1 cellular context compared by ENCODE assay signal in the genomic region with DNA sequence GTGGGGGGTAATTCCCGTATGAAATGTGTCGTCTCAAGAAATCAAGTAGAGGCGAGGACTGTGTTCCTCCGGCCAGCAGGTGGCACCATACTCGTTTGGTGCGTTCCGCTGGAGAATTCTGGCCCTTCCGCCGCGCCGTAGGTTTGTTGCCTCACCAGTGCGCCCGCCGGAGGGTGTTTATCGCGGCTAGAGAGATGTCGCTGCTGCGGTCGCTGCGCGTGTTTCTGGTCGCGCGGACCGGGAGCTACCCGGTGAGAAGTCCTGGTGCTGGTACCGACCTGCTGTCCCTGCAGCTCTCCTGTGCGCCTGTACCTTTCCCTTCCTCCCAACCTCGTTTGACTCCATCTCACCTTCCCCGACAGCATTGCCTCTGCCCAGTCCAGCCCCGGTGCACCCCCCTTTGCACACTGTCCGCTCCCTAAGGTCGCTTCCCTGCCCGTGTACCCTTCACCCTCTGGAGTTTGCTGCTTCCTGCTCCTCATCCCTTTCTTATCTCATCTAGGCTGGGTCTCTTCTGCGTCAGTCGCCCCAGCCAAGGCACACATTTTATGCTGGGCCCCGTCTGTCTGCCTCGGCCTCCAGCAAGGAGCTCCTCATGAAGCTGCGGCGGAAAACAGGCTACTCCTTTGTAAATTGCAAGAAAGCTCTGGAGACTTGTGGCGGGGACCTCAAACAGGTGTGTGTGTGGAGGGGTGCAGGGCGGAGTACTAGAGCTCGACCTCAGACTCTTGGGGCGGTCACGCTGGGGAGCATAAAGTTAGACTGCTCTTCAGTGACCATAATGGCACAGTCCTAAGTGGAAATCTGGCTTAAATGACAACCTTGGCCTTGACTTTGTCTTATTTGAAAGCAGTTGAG.
TF ChIP-seq lines count a peak whose summit lies in the region.

A gene (plus strand): TSS at position 180 of the 858 bp plus-strand sequence. CDS start 15 bp downstream, at position 195.

TF ChIP-seq in HepG2, 621 proteins besides CTCF, POLR2A, EP300 and RAD21 (continued from another document and continues in another):
- TF ChIP-seq, protein P1, sequence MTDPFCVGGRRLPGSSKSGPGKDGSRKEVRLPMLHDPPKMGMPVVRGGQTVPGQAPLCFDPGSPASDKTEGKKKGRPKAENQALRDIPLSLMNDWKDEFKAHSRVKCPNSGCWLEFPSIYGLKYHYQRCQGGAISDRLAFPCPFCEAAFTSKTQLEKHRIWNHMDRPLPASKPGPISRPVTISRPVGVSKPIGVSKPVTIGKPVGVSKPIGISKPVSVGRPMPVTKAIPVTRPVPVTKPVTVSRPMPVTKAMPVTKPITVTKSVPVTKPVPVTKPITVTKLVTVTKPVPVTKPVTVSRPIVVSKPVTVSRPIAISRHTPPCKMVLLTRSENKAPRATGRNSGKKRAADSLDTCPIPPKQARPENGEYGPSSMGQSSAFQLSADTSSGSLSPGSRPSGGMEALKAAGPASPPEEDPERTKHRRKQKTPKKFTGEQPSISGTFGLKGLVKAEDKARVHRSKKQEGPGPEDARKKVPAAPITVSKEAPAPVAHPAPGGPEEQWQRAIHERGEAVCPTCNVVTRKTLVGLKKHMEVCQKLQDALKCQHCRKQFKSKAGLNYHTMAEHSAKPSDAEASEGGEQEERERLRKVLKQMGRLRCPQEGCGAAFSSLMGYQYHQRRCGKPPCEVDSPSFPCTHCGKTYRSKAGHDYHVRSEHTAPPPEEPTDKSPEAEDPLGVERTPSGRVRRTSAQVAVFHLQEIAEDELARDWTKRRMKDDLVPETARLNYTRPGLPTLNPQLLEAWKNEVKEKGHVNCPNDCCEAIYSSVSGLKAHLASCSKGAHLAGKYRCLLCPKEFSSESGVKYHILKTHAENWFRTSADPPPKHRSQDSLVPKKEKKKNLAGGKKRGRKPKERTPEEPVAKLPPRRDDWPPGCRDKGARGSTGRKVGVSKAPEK (CRISPR knock-in tag; IDR thresholded peaks at IDR 0.05; ENCODE audit: borderline replicate concordance), result no peak
- TF ChIP-seq HMG20B (CRISPR knock-in tag; conservative IDR thresholded peaks at IDR 0.05), result no peak
- no peak for TF ChIP-seq ZNF260 (CRISPR knock-in tag; IDR thresholded peaks at IDR 0.05; ENCODE audit: borderline replicate concordance, low read depth)
- peak; percentile 55; the same call in 1 of the 2 replicates for TF ChIP-seq ZNF205 (CRISPR knock-in tag; IDR thresholded peaks at IDR 0.05)
- TF ChIP-seq, protein P2, sequence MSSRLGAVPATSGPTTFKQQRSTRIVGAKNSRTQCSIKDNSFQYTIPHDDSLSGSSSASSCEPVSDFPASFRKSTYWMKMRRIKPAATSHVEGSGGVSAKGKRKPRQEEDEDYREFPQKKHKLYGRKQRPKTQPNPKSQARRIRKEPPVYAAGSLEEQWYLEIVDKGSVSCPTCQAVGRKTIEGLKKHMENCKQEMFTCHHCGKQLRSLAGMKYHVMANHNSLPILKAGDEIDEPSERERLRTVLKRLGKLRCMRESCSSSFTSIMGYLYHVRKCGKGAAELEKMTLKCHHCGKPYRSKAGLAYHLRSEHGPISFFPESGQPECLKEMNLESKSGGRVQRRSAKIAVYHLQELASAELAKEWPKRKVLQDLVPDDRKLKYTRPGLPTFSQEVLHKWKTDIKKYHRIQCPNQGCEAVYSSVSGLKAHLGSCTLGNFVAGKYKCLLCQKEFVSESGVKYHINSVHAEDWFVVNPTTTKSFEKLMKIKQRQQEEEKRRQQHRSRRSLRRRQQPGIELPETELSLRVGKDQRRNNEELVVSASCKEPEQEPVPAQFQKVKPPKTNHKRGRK (CRISPR knock-in tag; IDR thresholded peaks at IDR 0.05), result no peak
- TF ChIP-seq ZEB1 (IDR thresholded peaks at IDR 0.05; ENCODE audit: insufficient replicate concordance, low read depth), result no peak
- TF ChIP-seq, protein P3, sequence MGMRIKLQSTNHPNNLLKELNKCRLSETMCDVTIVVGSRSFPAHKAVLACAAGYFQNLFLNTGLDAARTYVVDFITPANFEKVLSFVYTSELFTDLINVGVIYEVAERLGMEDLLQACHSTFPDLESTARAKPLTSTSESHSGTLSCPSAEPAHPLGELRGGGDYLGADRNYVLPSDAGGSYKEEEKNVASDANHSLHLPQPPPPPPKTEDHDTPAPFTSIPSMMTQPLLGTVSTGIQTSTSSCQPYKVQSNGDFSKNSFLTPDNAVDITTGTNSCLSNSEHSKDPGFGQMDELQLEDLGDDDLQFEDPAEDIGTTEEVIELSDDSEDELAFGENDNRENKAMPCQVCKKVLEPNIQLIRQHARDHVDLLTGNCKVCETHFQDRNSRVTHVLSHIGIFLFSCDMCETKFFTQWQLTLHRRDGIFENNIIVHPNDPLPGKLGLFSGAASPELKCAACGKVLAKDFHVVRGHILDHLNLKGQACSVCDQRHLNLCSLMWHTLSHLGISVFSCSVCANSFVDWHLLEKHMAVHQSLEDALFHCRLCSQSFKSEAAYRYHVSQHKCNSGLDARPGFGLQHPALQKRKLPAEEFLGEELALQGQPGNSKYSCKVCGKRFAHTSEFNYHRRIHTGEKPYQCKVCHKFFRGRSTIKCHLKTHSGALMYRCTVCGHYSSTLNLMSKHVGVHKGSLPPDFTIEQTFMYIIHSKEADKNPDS (CRISPR knock-in tag; IDR thresholded peaks at IDR 0.05), result no peak
- peak; percentile 88; the same call in 1 of the 2 replicates for TF ChIP-seq MYC (CRISPR knock-in tag; IDR thresholded peaks at IDR 0.05; ENCODE audit: borderline replicate concordance)
- TF ChIP-seq MED1 (CRISPR knock-in tag; IDR thresholded peaks at IDR 0.05), result peak; percentile 83
- TF ChIP-seq, protein P4, sequence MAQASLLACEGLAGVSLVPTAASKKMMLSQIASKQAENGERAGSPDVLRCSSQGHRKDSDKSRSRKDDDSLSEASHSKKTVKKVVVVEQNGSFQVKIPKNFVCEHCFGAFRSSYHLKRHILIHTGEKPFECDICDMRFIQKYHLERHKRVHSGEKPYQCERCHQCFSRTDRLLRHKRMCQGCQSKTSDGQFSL (CRISPR knock-in tag; IDR thresholded peaks at IDR 0.05), result peak; percentile 93
- TF ChIP-seq RCOR2 (CRISPR knock-in tag; IDR thresholded peaks at IDR 0.05), result 0 out of 2 replicates have a peak, but pooled peaks have one; percentile 31
- TF ChIP-seq, protein P5, sequence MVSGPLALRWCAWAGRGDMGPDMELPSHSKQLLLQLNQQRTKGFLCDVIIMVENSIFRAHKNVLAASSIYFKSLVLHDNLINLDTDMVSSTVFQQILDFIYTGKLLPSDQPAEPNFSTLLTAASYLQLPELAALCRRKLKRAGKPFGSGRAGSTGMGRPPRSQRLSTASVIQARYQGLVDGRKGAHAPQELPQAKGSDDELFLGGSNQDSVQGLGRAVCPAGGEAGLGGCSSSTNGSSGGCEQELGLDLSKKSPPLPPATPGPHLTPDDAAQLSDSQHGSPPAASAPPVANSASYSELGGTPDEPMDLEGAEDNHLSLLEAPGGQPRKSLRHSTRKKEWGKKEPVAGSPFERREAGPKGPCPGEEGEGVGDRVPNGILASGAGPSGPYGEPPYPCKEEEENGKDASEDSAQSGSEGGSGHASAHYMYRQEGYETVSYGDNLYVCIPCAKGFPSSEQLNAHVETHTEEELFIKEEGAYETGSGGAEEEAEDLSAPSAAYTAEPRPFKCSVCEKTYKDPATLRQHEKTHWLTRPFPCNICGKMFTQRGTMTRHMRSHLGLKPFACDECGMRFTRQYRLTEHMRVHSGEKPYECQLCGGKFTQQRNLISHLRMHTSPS (CRISPR knock-in tag; IDR thresholded peaks at IDR 0.05; ENCODE audit: low read depth), result no peak
- TF ChIP-seq SIX4 (CRISPR knock-in tag; IDR thresholded peaks at IDR 0.05), result peak; percentile 54; the same call in 1 of the 2 replicates
- TF ChIP-seq, protein P6, sequence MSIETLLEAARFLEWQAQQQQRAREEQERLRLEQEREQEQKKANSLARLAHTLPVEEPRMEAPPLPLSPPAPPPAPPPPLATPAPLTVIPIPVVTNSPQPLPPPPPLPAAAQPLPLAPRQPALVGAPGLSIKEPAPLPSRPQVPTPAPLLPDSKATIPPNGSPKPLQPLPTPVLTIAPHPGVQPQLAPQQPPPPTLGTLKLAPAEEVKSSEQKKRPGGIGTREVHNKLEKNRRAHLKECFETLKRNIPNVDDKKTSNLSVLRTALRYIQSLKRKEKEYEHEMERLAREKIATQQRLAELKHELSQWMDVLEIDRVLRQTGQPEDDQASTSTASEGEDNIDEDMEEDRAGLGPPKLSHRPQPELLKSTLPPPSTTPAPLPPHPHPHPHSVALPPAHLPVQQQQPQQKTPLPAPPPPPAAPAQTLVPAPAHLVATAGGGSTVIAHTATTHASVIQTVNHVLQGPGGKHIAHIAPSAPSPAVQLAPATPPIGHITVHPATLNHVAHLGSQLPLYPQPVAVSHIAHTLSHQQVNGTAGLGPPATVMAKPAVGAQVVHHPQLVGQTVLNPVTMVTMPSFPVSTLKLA (IDR thresholded peaks at IDR 0.05), result peak; percentile 48
- TF ChIP-seq, protein P7, sequence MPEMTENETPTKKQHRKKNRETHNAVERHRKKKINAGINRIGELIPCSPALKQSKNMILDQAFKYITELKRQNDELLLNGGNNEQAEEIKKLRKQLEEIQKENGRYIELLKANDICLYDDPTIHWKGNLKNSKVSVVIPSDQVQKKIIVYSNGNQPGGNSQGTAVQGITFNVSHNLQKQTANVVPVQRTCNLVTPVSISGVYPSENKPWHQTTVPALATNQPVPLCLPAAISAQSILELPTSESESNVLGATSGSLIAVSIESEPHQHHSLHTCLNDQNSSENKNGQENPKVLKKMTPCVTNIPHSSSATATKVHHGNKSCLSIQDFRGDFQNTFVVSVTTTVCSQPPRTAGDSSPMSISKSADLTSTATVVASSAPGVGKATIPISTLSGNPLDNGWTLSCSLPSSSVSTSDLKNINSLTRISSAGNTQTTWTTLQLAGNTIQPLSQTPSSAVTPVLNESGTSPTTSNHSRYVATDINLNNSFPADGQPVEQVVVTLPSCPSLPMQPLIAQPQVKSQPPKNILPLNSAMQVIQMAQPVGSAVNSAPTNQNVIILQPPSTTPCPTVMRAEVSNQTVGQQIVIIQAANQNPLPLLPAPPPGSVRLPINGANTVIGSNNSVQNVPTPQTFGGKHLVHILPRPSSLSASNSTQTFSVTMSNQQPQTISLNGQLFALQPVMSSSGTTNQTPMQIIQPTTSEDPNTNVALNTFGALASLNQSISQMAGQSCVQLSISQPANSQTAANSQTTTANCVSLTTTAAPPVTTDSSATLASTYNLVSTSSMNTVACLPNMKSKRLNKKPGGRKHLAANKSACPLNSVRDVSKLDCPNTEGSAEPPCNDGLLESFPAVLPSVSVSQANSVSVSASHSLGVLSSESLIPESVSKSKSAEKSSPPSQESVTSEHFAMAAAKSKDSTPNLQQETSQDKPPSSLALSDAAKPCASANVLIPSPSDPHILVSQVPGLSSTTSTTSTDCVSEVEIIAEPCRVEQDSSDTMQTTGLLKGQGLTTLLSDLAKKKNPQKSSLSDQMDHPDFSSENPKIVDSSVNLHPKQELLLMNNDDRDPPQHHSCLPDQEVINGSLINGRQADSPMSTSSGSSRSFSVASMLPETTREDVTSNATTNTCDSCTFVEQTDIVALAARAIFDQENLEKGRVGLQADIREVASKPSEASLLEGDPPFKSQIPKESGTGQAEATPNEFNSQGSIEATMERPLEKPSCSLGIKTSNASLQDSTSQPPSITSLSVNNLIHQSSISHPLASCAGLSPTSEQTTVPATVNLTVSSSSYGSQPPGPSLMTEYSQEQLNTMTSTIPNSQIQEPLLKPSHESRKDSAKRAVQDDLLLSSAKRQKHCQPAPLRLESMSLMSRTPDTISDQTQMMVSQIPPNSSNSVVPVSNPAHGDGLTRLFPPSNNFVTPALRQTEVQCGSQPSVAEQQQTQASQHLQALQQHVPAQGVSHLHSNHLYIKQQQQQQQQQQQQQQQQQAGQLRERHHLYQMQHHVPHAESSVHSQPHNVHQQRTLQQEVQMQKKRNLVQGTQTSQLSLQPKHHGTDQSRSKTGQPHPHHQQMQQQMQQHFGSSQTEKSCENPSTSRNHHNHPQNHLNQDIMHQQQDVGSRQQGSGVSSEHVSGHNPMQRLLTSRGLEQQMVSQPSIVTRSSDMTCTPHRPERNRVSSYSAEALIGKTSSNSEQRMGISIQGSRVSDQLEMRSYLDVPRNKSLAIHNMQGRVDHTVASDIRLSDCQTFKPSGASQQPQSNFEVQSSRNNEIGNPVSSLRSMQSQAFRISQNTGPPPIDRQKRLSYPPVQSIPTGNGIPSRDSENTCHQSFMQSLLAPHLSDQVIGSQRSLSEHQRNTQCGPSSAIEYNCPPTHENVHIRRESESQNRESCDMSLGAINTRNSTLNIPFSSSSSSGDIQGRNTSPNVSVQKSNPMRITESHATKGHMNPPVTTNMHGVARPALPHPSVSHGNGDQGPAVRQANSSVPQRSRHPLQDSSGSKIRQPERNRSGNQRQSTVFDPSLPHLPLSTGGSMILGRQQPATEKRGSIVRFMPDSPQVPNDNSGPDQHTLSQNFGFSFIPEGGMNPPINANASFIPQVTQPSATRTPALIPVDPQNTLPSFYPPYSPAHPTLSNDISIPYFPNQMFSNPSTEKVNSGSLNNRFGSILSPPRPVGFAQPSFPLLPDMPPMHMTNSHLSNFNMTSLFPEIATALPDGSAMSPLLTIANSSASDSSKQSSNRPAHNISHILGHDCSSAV (CRISPR knock-in tag; IDR thresholded peaks at IDR 0.05; ENCODE audit: borderline replicate concordance), result no peak
- TF ChIP-seq, protein P8, sequence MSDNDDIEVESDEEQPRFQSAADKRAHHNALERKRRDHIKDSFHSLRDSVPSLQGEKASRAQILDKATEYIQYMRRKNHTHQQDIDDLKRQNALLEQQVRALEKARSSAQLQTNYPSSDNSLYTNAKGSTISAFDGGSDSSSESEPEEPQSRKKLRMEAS (IDR thresholded peaks at IDR 0.05), result peak; percentile 89
- TF ChIP-seq IRX3 (CRISPR knock-in tag; IDR thresholded peaks at IDR 0.05; ENCODE audit: borderline replicate concordance, low read depth), result no peak
- TF ChIP-seq ISX (CRISPR knock-in tag; conservative IDR thresholded peaks at IDR 0.05), result no peak
- peak; percentile 98 for TF ChIP-seq SMAD3 (CRISPR knock-in tag; IDR thresholded peaks at IDR 0.05)
- no peak for TF ChIP-seq TBX3 (IDR thresholded peaks at IDR 0.05; ENCODE audit: borderline replicate concordance)
- TF ChIP-seq TP53 (CRISPR knock-in tag; conservative IDR thresholded peaks at IDR 0.05), result 0 out of 2 replicates have a peak, but pooled peaks have one; percentile 42
- TF ChIP-seq ZNF652 (CRISPR knock-in tag; IDR thresholded peaks at IDR 0.05; ENCODE audit: borderline replicate concordance, low read depth), result peak; percentile 39; the same call in 1 of the 2 replicates
- TF ChIP-seq, protein P9, sequence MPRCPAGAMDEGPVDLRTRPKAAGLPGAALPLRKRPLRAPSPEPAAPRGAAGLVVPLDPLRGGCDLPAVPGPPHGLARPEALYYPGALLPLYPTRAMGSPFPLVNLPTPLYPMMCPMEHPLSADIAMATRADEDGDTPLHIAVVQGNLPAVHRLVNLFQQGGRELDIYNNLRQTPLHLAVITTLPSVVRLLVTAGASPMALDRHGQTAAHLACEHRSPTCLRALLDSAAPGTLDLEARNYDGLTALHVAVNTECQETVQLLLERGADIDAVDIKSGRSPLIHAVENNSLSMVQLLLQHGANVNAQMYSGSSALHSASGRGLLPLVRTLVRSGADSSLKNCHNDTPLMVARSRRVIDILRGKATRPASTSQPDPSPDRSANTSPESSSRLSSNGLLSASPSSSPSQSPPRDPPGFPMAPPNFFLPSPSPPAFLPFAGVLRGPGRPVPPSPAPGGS (CRISPR knock-in tag; IDR thresholded peaks at IDR 0.05), result peak; percentile 55; the same call in 1 of the 2 replicates
- TF ChIP-seq SMC3 (IDR thresholded peaks at IDR 0.05; ENCODE audit: low read length), result peak; percentile 58
- 0 out of 2 replicates have a peak, but pooled peaks have one; percentile 41 for TF ChIP-seq RELA (CRISPR knock-in tag; IDR thresholded peaks at IDR 0.05)
- peak; percentile 86; the same call in 1 of the 2 replicates for TF ChIP-seq ZNF747 (CRISPR knock-in tag; IDR thresholded peaks at IDR 0.05; ENCODE audit: borderline replicate concordance)
- TF ChIP-seq YEATS4 (CRISPR knock-in tag; IDR thresholded peaks at IDR 0.05; ENCODE audit: borderline replicate concordance), result peak; percentile 93
- TF ChIP-seq ZSCAN30 (CRISPR knock-in tag; IDR thresholded peaks at IDR 0.05), result peak; percentile 93
- no peak for TF ChIP-seq NFE2L1 (CRISPR knock-in tag; IDR thresholded peaks at IDR 0.05; ENCODE audit: borderline replicate concordance)
